1 cellular context compared by ENCODE assay signal in genomic region chr11:59429924-59430516, GRCh38.
TF ChIP-seq lines count a peak whose summit lies in the region.

No MANE protein-coding gene starts in this region.

TF ChIP-seq in K562, 482 proteins besides CTCF, POLR2A, EP300 and RAD21 (continued from another document):
- no peak for TF ChIP-seq PCBP2 (IDR thresholded peaks at IDR 0.05; ENCODE audit: low read depth, low read length, poor library complexity, severe bottlenecking)
- TF ChIP-seq CEBPB (tag; IDR thresholded peaks at IDR 0.05): peak; percentile 57
- TF ChIP-seq ZNF507 (tag; conservative IDR thresholded peaks at IDR 0.05): no peak
- TF ChIP-seq ZNF584 (CRISPR knock-in tag; IDR thresholded peaks at IDR 0.05; ENCODE audit: low read depth): no peak
